Comparison of ENCODE assay signal across 12 cellular contexts in genomic region chr9:92738661-92739081, GRCh38. TPM values are rescaled to one million over a fixed set of nuclear protein-coding genes. Genes with fewer than 3 reads are reported as not detected.
DNase-seq lines count a peak whose midpoint lies in the region; ATAC-seq and TF ChIP-seq lines count a peak whose summit lies in the region.
"Had no signal": no experiment of that assay in that cellular context is flagged by ENCODE, and none has a peak within 500 bp of the region (broad histone marks: within the 10 kb centered on the region; RNA-seq: fewer than 3 reads in every experiment).

No MANE protein-coding gene starts in this region.

- no peaks in the 10 kb centered on the region for H3K9me3 Mint-ChIP-seq in CD4-positive, alpha-beta T cell

- H3K36me3 ChIP-seq in heart right ventricle, result no peaks in the 10 kb centered on the region
- H3K36me3 ChIP-seq: colonic mucosa had no signal

- H3K27ac Mint-ChIP-seq in CD4-positive, alpha-beta T cell, result peak overlapping the region; percentile 61

- H3K9me3 ChIP-seq in CD4-positive, alpha-beta T cell (ENCODE audit: control insufficient read depth, low read length), result no peaks in the 10 kb centered on the region
- no peaks in the 10 kb centered on the region for H3K9me3 ChIP-seq in heart right ventricle
- H3K9me3 ChIP-seq: colonic mucosa had no signal

- H3K4me3 Mint-ChIP-seq in CD4-positive, alpha-beta T cell, result no peak overlapping the region

- peaks cover 33 to 89% (median 83%) of the 10 kb centered on the region in 9 donors for H3K4me1 ChIP-seq in heart right ventricle

- H3K4me1 Mint-ChIP-seq in CD4-positive, alpha-beta T cell (ENCODE audit: low read depth), result peaks cover 72% of the 10 kb centered on the region

- POLR2A ChIA-PET in CD4-positive, alpha-beta T cell (lab: Charles Lee), result no interaction called here

- no peak for DNase-seq in CD4-positive, alpha-beta T cell
- DNase-seq in astrocyte of the hippocampus (ENCODE audit: low read depth, low spot score), result peak; percentile 90
- DNase-seq in heart right ventricle, result peak in 1 of 2 donors; percentile 31
- peak; percentile 14 for DNase-seq in skeletal muscle cell (ENCODE audit: low read depth)
- DNase-seq in NCI-H2081 (lab: John Stamatoyannopoulos, UW), result no peak
- DNase-seq: colonic mucosa, Karpas-422, NCI-H748 treated with DMSO at 0.1 percent for 48 hours had no signal

- no peak overlapping the region for H3K27ac ChIP-seq in CD4-positive, alpha-beta T cell (ENCODE audit: low read depth, low read length)
- H3K27ac ChIP-seq in heart right ventricle, result peak overlapping the region in 9 of 10 donors; percentile 54 to 88 (median 76)
- H3K27ac ChIP-seq: colonic mucosa, parathyroid adenoma had no signal

- no peak for ATAC-seq in CD4-positive, alpha-beta T cell (ENCODE audit: poor library complexity)
- ATAC-seq in heart right ventricle (peak in 6 of 8 donors; percentile 25 to 53 (median 42)), HG03457 (IDR thresholded peaks at IDR 0.05; ENCODE audit: unreplicated experiment) (no peak), GM21619 (IDR thresholded peaks at IDR 0.05; ENCODE audit: unreplicated experiment) (no peak), HG02938 (IDR thresholded peaks at IDR 0.05; ENCODE audit: unreplicated experiment) (no peak)

- H3K4me3 ChIP-seq in heart right ventricle (no peak overlapping the region), skeletal muscle cell (ENCODE audit: low read depth, low read length) (no peak overlapping the region)
- H3K4me3 ChIP-seq: colonic mucosa had no signal

- intact Hi-C loops in CD4-positive, alpha-beta T cell (cut with DNase I, micrococcal nuclease), result no loop called here
- intact Hi-C loops in heart right ventricle (cut with DNase I), result no loop called here

- TF ChIP-seq CTCF in CD4-positive, alpha-beta T cell (IDR thresholded peaks at IDR 0.05), result no peak
- no peak for TF ChIP-seq CTCF in heart right ventricle (IDR thresholded peaks at IDR 0.05)

- CTCF ChIA-PET in CD4-positive, alpha-beta T cell (lab: Charles Lee), result no interaction called here

- H3K27me3 Mint-ChIP-seq in CD4-positive, alpha-beta T cell, result no peaks in the 10 kb centered on the region

- H3K36me3 Mint-ChIP-seq in CD4-positive, alpha-beta T cell (ENCODE audit: low read depth), result no peaks in the 10 kb centered on the region

- WGBS in heart right ventricle, 2 donors, result 44 to 50% methylated on average over 5 of the region's 5 CpGs

- no peaks in the 10 kb centered on the region for H3K27me3 ChIP-seq in CD4-positive, alpha-beta T cell (ENCODE audit: control insufficient read depth, insufficient read depth, low read length)
- no peaks in the 10 kb centered on the region for H3K27me3 ChIP-seq in heart right ventricle
- H3K27me3 ChIP-seq: colonic mucosa had no signal

RNA-seq across cellular contexts. Expression of gene BICD2, which starts 26.0 kb away (rescaled TPM):
- total RNA-seq in CD4-positive, alpha-beta T cell, result 10 to 100 TPM; 14.1 to 14.9 TPM
- 10 to 100 TPM; 28.0 to 41.8 (median 33.4) TPM for total RNA-seq in heart right ventricle
- 10 to 100 TPM; 22.5 to 24.7 TPM for polyA plus RNA-seq in heart right ventricle

Comparison
In these comparisons a context has a peak if more than half of its experiments do, and no peak if none do; other contexts are left out.
1. ATAC-seq: peak in heart right ventricle (6 of 8); none in CD4-positive, alpha-beta T cell (single experiment), HG03457 (single experiment), GM21619 (single experiment) and HG02938 (single experiment).
2. DNase-seq: peak in astrocyte of the hippocampus (single experiment) and skeletal muscle cell (single experiment); none in CD4-positive, alpha-beta T cell (0 of 10) and NCI-H2081 (0 of 2).